Comparison of ENCODE assay signal across 35 cellular contexts in genomic region chr3:55331524-55331923, GRCh38.
"Had no signal": no experiment of that assay in that cellular context is flagged by ENCODE, and none has a peak within 500 bp of the region (broad histone marks: within the 10 kb centered on the region; RNA-seq: fewer than 3 reads in every experiment).

No MANE protein-coding gene starts in this region.

- H3K27ac Mint-ChIP-seq: activated CD4-positive, alpha-beta memory T cell treated with anti-CD3 and anti-CD28 coated beads, Interleukin-2, amount 10 ng/mL, durations not matched to agents 7 days and 5 days; activated CD8-positive, alpha-beta memory T cell treated with anti-CD3 and anti-CD28 coated beads, Interleukin-2, amount 10 ng/mL, durations not matched to agents 7 days and 5 days; activated naive CD4-positive, alpha-beta T cell treated with anti-CD3 and anti-CD28 coated beads, Interleukin-2, amount 10 ng/mL, durations not matched to agents 7 days and 5 days; activated naive CD8-positive, alpha-beta T cell; activated naive CD8-positive, alpha-beta T cell treated with anti-CD3 and anti-CD28 coated beads, Interleukin-2, amount 50 U/mL, for 24 hours had no signal

- H3K27ac ChIP-seq: RWPE1, WERI-Rb-1 had no signal

- H3K9me3 Mint-ChIP-seq: activated naive CD4-positive, alpha-beta T cell treated with anti-CD3 and anti-CD28 coated beads, Interleukin-2, amount 10 ng/mL, durations not matched to agents 7 days and 5 days had no signal

- FAIRE-seq: RCC 7860 had no signal

- H3K27me3 ChIP-seq: brain microvascular endothelial cell, MG63 had no signal

- H3K27me3 Mint-ChIP-seq: activated CD4-positive, alpha-beta memory T cell treated with anti-CD3 and anti-CD28 coated beads, Interleukin-2, amount 10 ng/mL, durations not matched to agents 7 days and 5 days; activated CD8-positive, alpha-beta memory T cell treated with anti-CD3 and anti-CD28 coated beads, Interleukin-2, amount 10 ng/mL, durations not matched to agents 7 days and 5 days; activated naive CD4-positive, alpha-beta T cell treated with anti-CD3 and anti-CD28 coated beads, Interleukin-2, amount 10 ng/mL, durations not matched to agents 7 days and 5 days; activated naive CD8-positive, alpha-beta T cell treated with anti-CD3 and anti-CD28 coated beads, Interleukin-2, amount 50 U/mL, for 24 hours had no signal

- H3K9me3 ChIP-seq: MG63 had no signal

- H3K4me1 Mint-ChIP-seq: activated CD4-positive, alpha-beta memory T cell treated with anti-CD3 and anti-CD28 coated beads, Interleukin-2, amount 10 ng/mL, durations not matched to agents 7 days and 5 days; activated CD8-positive, alpha-beta memory T cell treated with anti-CD3 and anti-CD28 coated beads, Interleukin-2, amount 10 ng/mL, durations not matched to agents 7 days and 5 days; activated naive CD4-positive, alpha-beta T cell treated with anti-CD3 and anti-CD28 coated beads, Interleukin-2, amount 10 ng/mL, durations not matched to agents 7 days and 5 days; activated naive CD8-positive, alpha-beta T cell treated with anti-CD3 and anti-CD28 coated beads, Interleukin-2, amount 50 U/mL, for 24 hours had no signal

- H3K4me3 Mint-ChIP-seq: activated CD4-positive, alpha-beta memory T cell treated with anti-CD3 and anti-CD28 coated beads, Interleukin-2, amount 10 ng/mL, durations not matched to agents 7 days and 5 days; activated CD8-positive, alpha-beta memory T cell treated with anti-CD3 and anti-CD28 coated beads, Interleukin-2, amount 10 ng/mL, durations not matched to agents 7 days and 5 days; activated naive CD4-positive, alpha-beta T cell treated with anti-CD3 and anti-CD28 coated beads, Interleukin-2, amount 10 ng/mL, durations not matched to agents 7 days and 5 days; activated naive CD8-positive, alpha-beta T cell; activated naive CD8-positive, alpha-beta T cell treated with anti-CD3 and anti-CD28 coated beads, Interleukin-2, amount 50 U/mL, for 24 hours had no signal

- DNase-seq: activated CD4-positive, alpha-beta memory T cell treated with anti-CD3 and anti-CD28 coated beads, Interleukin-2, amount 10 ng/mL, durations not matched to agents 7 days and 5 days; activated CD4-positive, alpha-beta T cell treated with anti-CD3 and anti-CD28 coated beads for 1 hour; activated CD4-positive, alpha-beta T cell treated with anti-CD3 and anti-CD28 coated beads for 48 hours; activated CD4-positive, CD25-positive, alpha-beta regulatory T cell; activated CD8-positive, alpha-beta memory T cell treated with anti-CD3 and anti-CD28 coated beads for 24 hours; activated CD8-positive, alpha-beta memory T cell treated with anti-CD3 and anti-CD28 coated beads, Interleukin-2, amount 10 ng/mL, durations not matched to agents 7 days and 5 days; activated CD8-positive, alpha-beta memory T cell treated with anti-CD3 and anti-CD28 coated beads, Interleukin-2, amount 50 U/mL, for 48 hours; activated effector memory CD4-positive, alpha-beta T cell treated with Interleukin-2 at 50 U/mL for 16 hours; activated naive CD4-positive, alpha-beta T cell treated with anti-CD3 and anti-CD28 coated beads, Interleukin-2, amount 10 ng/mL, durations not matched to agents 7 days and 5 days; activated naive CD8-positive, alpha-beta T cell treated with anti-CD3 and anti-CD28 coated beads, Interleukin-2, amount 50 U/mL, for 24 hours; activated T-cell treated with anti-CD3 and anti-CD28 coated beads, Interleukin-2, amount 50 U/mL, for 48 hours; anterior cingulate cortex; central memory CD4-positive, alpha-beta T cell; Karpas-422; KBM-7; MG63; MV-4-11; NCI-H1092; NCI-H1417; NCI-H146; NCI-H187; NCI-H2029 treated with DMSO at 0.1 percent for 48 hours; NCI-H2107; NCI-H2171; NCI-H510A; NCI-H748 treated with DMSO at 0.1 percent for 48 hours; NK-92 treated with Interleukin-12 subunit alpha and Interleukin-12 subunit beta, amount 100 ng/mL, for 24 hours; PC-9; T1000; WERI-Rb-1 had no signal

- H3K36me3 ChIP-seq: brain microvascular endothelial cell, MG63, WERI-Rb-1 had no signal

- H2AFZ ChIP-seq: PC-9 had no signal

- H3K36me3 Mint-ChIP-seq: activated CD8-positive, alpha-beta memory T cell treated with anti-CD3 and anti-CD28 coated beads, Interleukin-2, amount 10 ng/mL, durations not matched to agents 7 days and 5 days; activated naive CD4-positive, alpha-beta T cell treated with anti-CD3 and anti-CD28 coated beads, Interleukin-2, amount 10 ng/mL, durations not matched to agents 7 days and 5 days; activated naive CD8-positive, alpha-beta T cell had no signal

- ATAC-seq: activated CD8-positive, alpha-beta memory T cell treated with anti-CD3 and anti-CD28 coated beads, Interleukin-2, amount 10 ng/mL, durations not matched to agents 7 days and 5 days; activated naive CD8-positive, alpha-beta T cell treated with anti-CD3 and anti-CD28 coated beads, Interleukin-2, amount 50 U/mL, for 24 hours; Right ventricle myocardium inferior had no signal

- H3K4me3 ChIP-seq: MG63, PC-9 had no signal
